In the genomic region with DNA sequence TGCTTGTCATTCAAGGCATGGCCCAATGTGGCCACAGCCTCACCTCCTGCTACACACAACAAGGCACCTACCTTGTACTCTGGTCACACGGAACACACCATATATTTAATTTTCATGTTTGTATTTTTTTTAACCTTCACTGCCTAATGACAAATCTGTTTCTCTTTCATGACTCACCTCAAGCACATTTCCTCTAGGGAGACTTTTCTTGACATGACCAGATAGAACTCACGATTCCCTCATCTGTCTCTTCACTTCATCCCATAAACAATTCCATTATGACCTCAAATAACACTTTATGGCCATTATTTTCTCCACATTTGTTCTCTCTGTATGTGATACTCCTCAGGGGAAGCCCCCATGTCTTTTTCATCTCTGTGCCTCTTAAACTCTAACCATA, we compare ENCODE assay signal across 1 cellular context.
TF ChIP-seq lines count a peak whose summit lies in the region.

No MANE protein-coding gene starts in this region.

TF ChIP-seq in SK-N-SH treated with all-trans-retinoic acid at 6 μM for 48 hours, 23 proteins besides CTCF, POLR2A, EP300 and RAD21 (continued from another document):
- no peak for TF ChIP-seq POU6F1 (CRISPR knock-in tag; IDR thresholded peaks at IDR 0.05; ENCODE audit: borderline replicate concordance, low read depth)
- TF ChIP-seq TCF4 (CRISPR knock-in tag; IDR thresholded peaks at IDR 0.05; ENCODE audit: borderline replicate concordance): no peak
- TF ChIP-seq GLIS3 (CRISPR knock-in tag; IDR thresholded peaks at IDR 0.05): no peak
- TF ChIP-seq, protein P1, sequence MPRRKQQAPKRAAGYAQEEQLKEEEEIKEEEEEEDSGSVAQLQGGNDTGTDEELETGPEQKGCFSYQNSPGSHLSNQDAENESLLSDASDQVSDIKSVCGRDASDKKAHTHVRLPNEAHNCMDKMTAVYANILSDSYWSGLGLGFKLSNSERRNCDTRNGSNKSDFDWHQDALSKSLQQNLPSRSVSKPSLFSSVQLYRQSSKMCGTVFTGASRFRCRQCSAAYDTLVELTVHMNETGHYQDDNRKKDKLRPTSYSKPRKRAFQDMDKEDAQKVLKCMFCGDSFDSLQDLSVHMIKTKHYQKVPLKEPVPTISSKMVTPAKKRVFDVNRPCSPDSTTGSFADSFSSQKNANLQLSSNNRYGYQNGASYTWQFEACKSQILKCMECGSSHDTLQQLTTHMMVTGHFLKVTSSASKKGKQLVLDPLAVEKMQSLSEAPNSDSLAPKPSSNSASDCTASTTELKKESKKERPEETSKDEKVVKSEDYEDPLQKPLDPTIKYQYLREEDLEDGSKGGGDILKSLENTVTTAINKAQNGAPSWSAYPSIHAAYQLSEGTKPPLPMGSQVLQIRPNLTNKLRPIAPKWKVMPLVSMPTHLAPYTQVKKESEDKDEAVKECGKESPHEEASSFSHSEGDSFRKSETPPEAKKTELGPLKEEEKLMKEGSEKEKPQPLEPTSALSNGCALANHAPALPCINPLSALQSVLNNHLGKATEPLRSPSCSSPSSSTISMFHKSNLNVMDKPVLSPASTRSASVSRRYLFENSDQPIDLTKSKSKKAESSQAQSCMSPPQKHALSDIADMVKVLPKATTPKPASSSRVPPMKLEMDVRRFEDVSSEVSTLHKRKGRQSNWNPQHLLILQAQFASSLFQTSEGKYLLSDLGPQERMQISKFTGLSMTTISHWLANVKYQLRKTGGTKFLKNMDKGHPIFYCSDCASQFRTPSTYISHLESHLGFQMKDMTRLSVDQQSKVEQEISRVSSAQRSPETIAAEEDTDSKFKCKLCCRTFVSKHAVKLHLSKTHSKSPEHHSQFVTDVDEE (CRISPR knock-in tag; IDR thresholded peaks at IDR 0.05): no peak
- no peak for TF ChIP-seq BACH2 (CRISPR knock-in tag; IDR thresholded peaks at IDR 0.05; ENCODE audit: borderline replicate concordance)
- TF ChIP-seq SNAI2 (CRISPR knock-in tag; IDR thresholded peaks at IDR 0.05): no peak
- TF ChIP-seq RARB (CRISPR knock-in tag; IDR thresholded peaks at IDR 0.05): no peak
- TF ChIP-seq CSDC2 (CRISPR knock-in tag; IDR thresholded peaks at IDR 0.05): no peak
- no peak for TF ChIP-seq ARNTL (CRISPR knock-in tag; IDR thresholded peaks at IDR 0.05; ENCODE audit: borderline replicate concordance, low read depth)
- no peak for TF ChIP-seq ZFP3 (CRISPR knock-in tag; IDR thresholded peaks at IDR 0.05)
- TF ChIP-seq ISL1 (CRISPR knock-in tag; IDR thresholded peaks at IDR 0.05): no peak
- TF ChIP-seq ZC3H10 (CRISPR knock-in tag; IDR thresholded peaks at IDR 0.05): no peak
- no peak for TF ChIP-seq PPARA (CRISPR knock-in tag; IDR thresholded peaks at IDR 0.05; ENCODE audit: borderline replicate concordance)
- no peak for TF ChIP-seq ZNF70 (CRISPR knock-in tag; IDR thresholded peaks at IDR 0.05)
- TF ChIP-seq ESRRG (CRISPR knock-in tag; IDR thresholded peaks at IDR 0.05): no peak
